8 cellular contexts compared by ENCODE assay signal in genomic region chr11:57491371-57492061, GRCh38. TPM values are rescaled to one million over a fixed set of nuclear protein-coding genes. Genes with fewer than 3 reads are reported as not detected.
DNase-seq lines count a peak whose midpoint lies in the region; ATAC-seq and TF ChIP-seq lines count a peak whose summit lies in the region.

No MANE protein-coding gene starts in this region.

- TF ChIP-seq CTCF in esophagus squamous epithelium (IDR thresholded peaks at IDR 0.05) = peak; percentile 21 to 53 (median 44)
- TF ChIP-seq CTCF in gastrocnemius medialis (IDR thresholded peaks at IDR 0.05 in 4 of 5, conservative IDR thresholded peaks at IDR 0.05 in 1 of 5) = peak; percentile 49 to 79 (median 64)

- TF ChIP-seq POLR2A in esophagus squamous epithelium (IDR thresholded peaks at IDR 0.05) = no peak
- TF ChIP-seq POLR2A in gastrocnemius medialis (IDR thresholded peaks at IDR 0.05) = no peak

- H3K4me3 ChIP-seq in Jurkat, Clone E6-1 (ENCODE audit: low read length) = no peak overlapping the region
- H3K4me3 ChIP-seq in esophagus squamous epithelium (no peak overlapping the region), gastrocnemius medialis (no peak overlapping the region)

- ATAC-seq in gastrocnemius medialis = peak in 1 of 2 donors; percentile 18
- no peak for ATAC-seq in GM21825 (IDR thresholded peaks at IDR 0.05; ENCODE audit: unreplicated experiment)

- H3K27me3 ChIP-seq in esophagus squamous epithelium = no peaks in the 10 kb centered on the region
- H3K27me3 ChIP-seq in gastrocnemius medialis = no peaks in the 10 kb centered on the region

- H3K36me3 ChIP-seq in esophagus squamous epithelium (peaks cover 0 to 61% (median 0%) of the 10 kb centered on the region in 3 donors), gastrocnemius medialis (peaks cover 0 to 28% of the 10 kb centered on the region in 2 donors)

- DNase-seq in EL = peak; percentile 44
- peak; percentile 32 for DNase-seq in Jurkat, Clone E6-1 (ENCODE audit: low read depth, low spot score)
- DNase-seq in activated CD4-positive, alpha-beta T cell treated with anti-CD3 and anti-CD28 coated beads, Interleukin-2, amount 50 U/mL, for 4 hours = peak; percentile 36 to 41
- no peak for DNase-seq in esophagus squamous epithelium (lab: John Stamatoyannopoulos, UW)
- DNase-seq in gastrocnemius medialis = no peak
- no peak for DNase-seq in LoVo (ENCODE audit: low spot score)
- DNase-seq in inferior parietal cortex (ENCODE audit: extremely low spot score) = no peak

- H3K4me1 ChIP-seq in esophagus squamous epithelium (no peaks in the 10 kb centered on the region), gastrocnemius medialis (peaks cover 37% of the 10 kb centered on the region in 2 donors)

- in situ Hi-C loops in gastrocnemius medialis (cut with MboI; ENCODE audit: low sequenced_read_pairs in 4 of 4) = loop anchor here (5.0 to 25.0 kb wide), 3 partner anchors 36 to 167 kb away; partner anchors contain the start of genes P2RX3 (in 1 of the 4), SSRP1 (in 1 of the 4) and TNKS1BP1 (in 1 of the 4)

- intact Hi-C loops in esophagus squamous epithelium (cut with DNase I) = loop anchor here (5.0 kb wide), 1 partner anchor 36 kb away; no protein-coding TSS in a partner anchor
- intact Hi-C loops in gastrocnemius medialis (cut with DNase I; ENCODE audit: low total_unique reads) = no loop called here

- H3K9me3 ChIP-seq in esophagus squamous epithelium (no peaks in the 10 kb centered on the region), gastrocnemius medialis (no peaks in the 10 kb centered on the region)

- H3K27ac ChIP-seq in esophagus squamous epithelium (no peak overlapping the region), gastrocnemius medialis (peak overlapping the region in 3 of 4 donors; percentile 4 to 30 (median 27))

- WGBS in esophagus squamous epithelium, 2 donors = 56 to 84% methylated on average over 3 to 8 of the region's 11 CpGs

RNA-seq across cellular contexts. Expression of gene SLC43A1, which starts 24.0 kb away (rescaled TPM):
- polyA plus RNA-seq in Jurkat, Clone E6-1 (2012; ENCODE audit: insufficient read depth, insufficient read length) = 23.7 TPM
- total RNA-seq in esophagus squamous epithelium = 10 to 100 TPM in 1 of 4 donors, 1 to 10 TPM in 3; 1.8 to 11.4 (median 4.1) TPM
- total RNA-seq in gastrocnemius medialis = 10 to 100 TPM in 3 of 4 donors, 1 to 10 TPM in 1; 7.4 to 35.1 (median 15.8) TPM

RNA-seq across cellular contexts. Expression of gene RTN4RL2, which starts 31.2 kb away (rescaled TPM):
- 6.1 TPM for polyA plus RNA-seq in Jurkat, Clone E6-1 (2012; ENCODE audit: insufficient read depth, insufficient read length)
- total RNA-seq in esophagus squamous epithelium (1 to 10 TPM in 2 of 4 donors, under 1 TPM in 2; 0.66 to 1.1 (median 0.90) TPM), gastrocnemius medialis (1 to 10 TPM in 1 of 4 donors, under 1 TPM in 3; 0.13 to 2.8 (median 0.77) TPM)

RNA-seq across cellular contexts. Expression of gene TIMM10, which starts 39.0 kb away (rescaled TPM):
- polyA plus RNA-seq in Jurkat, Clone E6-1 (2012; ENCODE audit: insufficient read depth, insufficient read length) = 229 TPM
- total RNA-seq in esophagus squamous epithelium (10 to 100 TPM; 33.0 to 47.3 (median 38.7) TPM), gastrocnemius medialis (10 to 100 TPM; 45.4 to 61.7 (median 49.5) TPM)

RNA-seq across cellular contexts. Expression of gene SMTNL1, which starts 45.9 kb away (rescaled TPM):
- not detected for polyA plus RNA-seq in Jurkat, Clone E6-1 (2012; ENCODE audit: insufficient read depth, insufficient read length)
- total RNA-seq in esophagus squamous epithelium = not detected
- 10 to 100 TPM; 23.0 to 52.7 (median 43.4) TPM for total RNA-seq in gastrocnemius medialis

Comparison
In these comparisons a context has a peak if more than half of its experiments do, and no peak if none do; other contexts are left out.
1. DNase-seq: peak in EL (single experiment), Jurkat, Clone E6-1 (single experiment) and activated CD4-positive, alpha-beta T cell treated with anti-CD3 and anti-CD28 coated beads, Interleukin-2, amount 50 U/mL, for 4 hours (2 of 2); none in esophagus squamous epithelium (single experiment), gastrocnemius medialis (0 of 2), LoVo (single experiment) and inferior parietal cortex (single experiment).
2. H3K27ac ChIP-seq: peak in gastrocnemius medialis (3 of 4); none in esophagus squamous epithelium (0 of 4).